ENCODE assay signal across 8 cellular contexts in genomic region chr1:52578066-52578465, GRCh38. TPM values are rescaled to one million over a fixed set of nuclear protein-coding genes. Genes with fewer than 3 reads are reported as not detected.
A peak's percentile ranks its signal among the peaks of the same experiment; 100 is the strongest.
DNase-seq lines count a peak whose midpoint lies in the region; ATAC-seq, FAIRE-seq and TF ChIP-seq lines count a peak whose summit lies in the region.
"Not testable (repeated sequence)": the region's sequence is repeated elsewhere in the genome, so short reads cannot be mapped to it uniquely, and the experiment has no call there.
"Had no signal": no experiment of that assay in that cellular context is flagged by ENCODE, and none has a peak within 500 bp of the region (broad histone marks: within the 10 kb centered on the region; RNA-seq: fewer than 3 reads in every experiment).

No MANE protein-coding gene starts in this region.

- H3K36me3 Mint-ChIP-seq in astrocyte (ENCODE audit: low read depth, unreplicated experiment): not testable (repeated sequence)

- not testable (repeated sequence) for H3K4me1 Mint-ChIP-seq in astrocyte (ENCODE audit: low read depth, unreplicated experiment)

- not testable (repeated sequence) for H3K36me3 ChIP-seq in astrocyte (ENCODE audit: insufficient read depth, low read length); mammary epithelial cell (ENCODE audit: insufficient read depth, low read length); keratinocyte (ENCODE audit: control insufficient read depth in 2 of 2, extremely low read depth in 1 of 2, insufficient read depth in 2 of 2, low read length in 2 of 2)

- not testable (repeated sequence) for H3K27ac ChIP-seq in astrocyte (ENCODE audit: low read depth, low read length); mammary epithelial cell (ENCODE audit: insufficient read depth, low read depth, low read length); keratinocyte (ENCODE audit: control insufficient read depth, insufficient read depth, low read length)

- WGBS in mammary epithelial cell (ENCODE audit: low coverage, missing lambda C conversion rate): 93% methylated on average over 3 of the region's 3 CpGs

- not testable (repeated sequence) for H3K27ac Mint-ChIP-seq in astrocyte (ENCODE audit: unreplicated experiment)

- not testable (repeated sequence) for H3K9me3 ChIP-seq in astrocyte (ENCODE audit: insufficient read depth, low read depth, low read length); mammary epithelial cell (replicated peaks; ENCODE audit: insufficient read depth, low read length); keratinocyte (ENCODE audit: control insufficient read depth, low read depth, low read length)

- dilution Hi-C loops in mammary epithelial cell (cut with HindIII; ENCODE audit: low sequenced_read_pairs); keratinocyte (cut with MboI; ENCODE audit: extremely low pct_ligation_motif_present, low sequenced_read_pairs): not testable (repeated sequence)

- H3K4me2 ChIP-seq in astrocyte (ENCODE audit: low read length); mammary epithelial cell (ENCODE audit: insufficient read depth, low read depth, low read length); keratinocyte (ENCODE audit: control insufficient read depth, extremely low read depth, insufficient read depth, low read depth, low read length): not testable (repeated sequence)

- not testable (repeated sequence) for H3K4me1 ChIP-seq in astrocyte (ENCODE audit: insufficient read depth, low read length)
- peaks cover 16% of the 10 kb centered on the region for H3K4me1 ChIP-seq in mammary epithelial cell (ENCODE audit: insufficient read depth, low read length)
- peaks cover 13% of the 10 kb centered on the region for H3K4me1 ChIP-seq in keratinocyte (ENCODE audit: control insufficient read depth, extremely low read depth, insufficient read depth, low read length)

- CTCF ChIA-PET in mammary epithelial cell (lab: Charles Lee; ENCODE audit: low non-redundant PET): not testable (repeated sequence)

- ATAC-seq in SK-N-SH treated with all-trans-retinoic acid at 6 μM for 48 hours: peak; percentile 33; the same call in 2 of the 3 replicates

- H3K27me3 Mint-ChIP-seq in astrocyte (ENCODE audit: low read depth, unreplicated experiment): not testable (repeated sequence)

- not testable (repeated sequence) for H3K9ac ChIP-seq in astrocyte (ENCODE audit: low read length); mammary epithelial cell (ENCODE audit: insufficient read depth, low read length); keratinocyte (ENCODE audit: control insufficient read depth, extremely low read depth, insufficient read depth, low read length)

- H3K79me2 ChIP-seq in astrocyte (ENCODE audit: insufficient read depth, low read length); mammary epithelial cell (ENCODE audit: insufficient read depth, low read length); keratinocyte (ENCODE audit: control insufficient read depth, insufficient read depth, low read length): not testable (repeated sequence)

- peak; percentile 55 for DNase-seq in HT1080 (ENCODE audit: low read depth)
- peak; percentile 22 for DNase-seq in astrocyte (ENCODE audit: low read depth)
- DNase-seq in mammary epithelial cell: peak; percentile 45
- DNase-seq in epithelial cell of esophagus (ENCODE audit: low read depth): peak; percentile 41
- DNase-seq in keratinocyte (ENCODE audit: low read depth, low spot score): peak; percentile 25

- H3K4me3 Mint-ChIP-seq in astrocyte (ENCODE audit: unreplicated experiment): not testable (repeated sequence)

- TF ChIP-seq CTCF in astrocyte (IDR thresholded peaks at IDR 0.05; ENCODE audit: insufficient read depth, low read depth, low read length); mammary epithelial cell (conservative IDR thresholded peaks at IDR 0.05 in 1 of 2, IDR thresholded peaks at IDR 0.05 in 1 of 2; ENCODE audit: extremely low read depth in 1 of 2, insufficient read depth in 1 of 2, low read depth in 1 of 2, low read length in 2 of 2); epithelial cell of esophagus (IDR thresholded peaks at IDR 0.05; ENCODE audit: insufficient read depth, low read depth, low read length, missing control alignments); keratinocyte (optimal IDR thresholded peaks at IDR 0.05 in 1 of 3, IDR thresholded peaks at IDR 0.05 in 1 of 3, conservative IDR thresholded peaks at IDR 0.05 in 1 of 3; ENCODE audit: extremely low read depth in 1 of 3, insufficient read depth in 2 of 3, low read length in 3 of 3): not testable (repeated sequence)

- H3K27me3 ChIP-seq in astrocyte (ENCODE audit: insufficient read depth, low read length); mammary epithelial cell (ENCODE audit: insufficient read depth, low read length); keratinocyte (ENCODE audit: control insufficient read depth, extremely low read depth, insufficient read depth, low read length): not testable (repeated sequence)

- not testable (repeated sequence) for H3K9me1 ChIP-seq in keratinocyte (ENCODE audit: control insufficient read depth, extremely low read depth, insufficient read depth, low read length)

- FAIRE-seq in astrocyte (lab: Jason Lieb, UNC): not testable (repeated sequence)
- peak; percentile 23 for FAIRE-seq in keratinocyte (lab: Jason Lieb, UNC)

- intact Hi-C loops in mammary epithelial cell (cut with micrococcal nuclease): not testable (repeated sequence)

- H2AFZ ChIP-seq in astrocyte (ENCODE audit: low read depth, low read length); mammary epithelial cell (ENCODE audit: low read depth, low read length); keratinocyte (ENCODE audit: control insufficient read depth, low read length): not testable (repeated sequence)

- H3K4me3 ChIP-seq in astrocyte (ENCODE audit: insufficient read depth, low read depth, low read length); mammary epithelial cell (replicated peaks in 1 of 3; ENCODE audit: insufficient read depth in 1 of 3, low read depth in 2 of 3, low read length in 3 of 3); epithelial cell of esophagus (ENCODE audit: low read length); keratinocyte (ENCODE audit: control insufficient read depth in 2 of 3, extremely low read depth in 1 of 3, insufficient read depth in 2 of 3, low read depth in 1 of 3, low read length in 3 of 3): not testable (repeated sequence)

- H3K9me3 Mint-ChIP-seq in astrocyte (ENCODE audit: unreplicated experiment): not testable (repeated sequence)

- H4K20me1 ChIP-seq in astrocyte (ENCODE audit: insufficient read depth, low read length); mammary epithelial cell (ENCODE audit: insufficient read depth, low read length); keratinocyte (ENCODE audit: control insufficient read depth, extremely low read depth, insufficient read depth, low read length): not testable (repeated sequence)

- not testable (repeated sequence) for BruUV-seq in mammary epithelial cell (replicated peaks; lab: Mats Ljungman, UMichigan)

- in situ Hi-C loops in mammary epithelial cell (cut with MboI; ENCODE audit: low sequenced_read_pairs in 2 of 2): not testable (repeated sequence)

RNA-seq across cellular contexts. Expression of gene GPX7, which starts 24.1 kb away (rescaled TPM):
- total RNA-seq in HT1080 (2014; rRNA removed; shearing (Covaris generic)): not detected in 2 replicates
- not detected in 2 replicates for polyA plus RNA-seq in HT1080 (2015; cell fraction: cytosol; rRNA removed)
- polyA plus RNA-seq in HT1080 (2015; cell fraction: nucleus; rRNA removed): not detected in 2 replicates
- total RNA-seq in astrocyte (4.2 and 5.7 TPM in 2 replicates), mammary epithelial cell (10 to 100 TPM in 1 of 2 donors, 1 to 10 TPM in 1; 1.5 to 23.5 TPM)
- polyA plus RNA-seq in mammary epithelial cell (1.9 TPM), keratinocyte (0.40 to 0.49 TPM (median 0.42 TPM) in 3 replicates)
- polyA minus RNA-seq in mammary epithelial cell (0.78 TPM), keratinocyte (not detected in 3 replicates)
- polyA plus RNA-seq in keratinocyte (2011; ENCODE audit: low read depth): not detected
- 0.24 and 0.40 TPM in 2 replicates for polyA plus RNA-seq in keratinocyte (2011; cell fraction: cytosol; rRNA removed)
- polyA plus RNA-seq in keratinocyte (2011; cell fraction: nucleus; rRNA removed): 0.15 and 0.39 TPM in 2 replicates
- 0.13 and 0.26 TPM in 2 replicates for polyA plus RNA-seq in keratinocyte (2012; ENCODE audit: low replicate concordance)
- not detected for polyA minus RNA-seq in keratinocyte (2011; cell fraction: cytosol; rRNA and poly(A)+ RNA removed)
- polyA minus RNA-seq in keratinocyte (2011; cell fraction: nucleus; rRNA and poly(A)+ RNA removed): not detected in 2 replicates

RNA-seq across cellular contexts. Expression of gene TUT4, which starts 25.2 kb away (rescaled TPM):
- 21.7 and 27.9 TPM in 2 replicates for total RNA-seq in HT1080 (2014; rRNA removed; shearing (Covaris generic))
- polyA plus RNA-seq in HT1080 (2015; cell fraction: cytosol; rRNA removed): 26.6 and 26.9 TPM in 2 replicates
- 97.9 and 129 TPM in 2 replicates for polyA plus RNA-seq in HT1080 (2015; cell fraction: nucleus; rRNA removed)
- total RNA-seq in astrocyte (44.8 and 47.0 TPM in 2 replicates), mammary epithelial cell (10 to 100 TPM; 30.5 to 47.9 TPM)
- polyA plus RNA-seq in mammary epithelial cell (28.3 TPM), keratinocyte (16.5 to 27.5 TPM (median 24.2 TPM) in 3 replicates)
- polyA minus RNA-seq in mammary epithelial cell (90.3 TPM), keratinocyte (11.8 to 30.6 TPM (median 30.2 TPM) in 3 replicates)
- polyA plus RNA-seq in keratinocyte (2011; ENCODE audit: low read depth): 43.5 TPM
- 10.8 and 12.3 TPM in 2 replicates for polyA plus RNA-seq in keratinocyte (2011; cell fraction: cytosol; rRNA removed)
- polyA plus RNA-seq in keratinocyte (2011; cell fraction: nucleus; rRNA removed): 80.4 and 87.5 TPM in 2 replicates
- 13.9 and 28.8 TPM in 2 replicates for polyA plus RNA-seq in keratinocyte (2012; ENCODE audit: low replicate concordance)
- 10.6 TPM for polyA minus RNA-seq in keratinocyte (2011; cell fraction: cytosol; rRNA and poly(A)+ RNA removed)
- 24.7 and 52.6 TPM in 2 replicates for polyA minus RNA-seq in keratinocyte (2011; cell fraction: nucleus; rRNA and poly(A)+ RNA removed)

RNA-seq across cellular contexts. Expression of gene SHISAL2A, which starts 54.9 kb away (rescaled TPM):
- not detected in 2 replicates for total RNA-seq in HT1080 (2014; rRNA removed; shearing (Covaris generic))
- polyA plus RNA-seq in HT1080 (2015; cell fraction: cytosol; rRNA removed): not detected in 2 replicates
- not detected in 2 replicates for polyA plus RNA-seq in HT1080 (2015; cell fraction: nucleus; rRNA removed)
- total RNA-seq in astrocyte: not detected in 2 replicates
- under 1 TPM; under 0.01 to 0.31 TPM for total RNA-seq in mammary epithelial cell
- polyA plus RNA-seq in mammary epithelial cell: not detected
- not detected for polyA minus RNA-seq in mammary epithelial cell
- polyA plus RNA-seq in keratinocyte: 0.04 to 0.17 TPM in 2 of 3 replicates, not detected in the other
- not detected for polyA plus RNA-seq in keratinocyte (2011; ENCODE audit: low read depth)
- not detected in 2 replicates for polyA plus RNA-seq in keratinocyte (2011; cell fraction: cytosol; rRNA removed)
- 0.33 TPM in 1 of 2 replicates, not detected in the other for polyA plus RNA-seq in keratinocyte (2011; cell fraction: nucleus; rRNA removed)
- 0.41 TPM in 1 of 2 replicates, not detected in the other for polyA plus RNA-seq in keratinocyte (2012; ENCODE audit: low replicate concordance)
- polyA minus RNA-seq in keratinocyte: 0.19 TPM in 1 of 3 replicates, not detected in the others
- not detected for polyA minus RNA-seq in keratinocyte (2011; cell fraction: cytosol; rRNA and poly(A)+ RNA removed)
- polyA minus RNA-seq in keratinocyte (2011; cell fraction: nucleus; rRNA and poly(A)+ RNA removed): not detected in 2 replicates
- total RNA-seq: A673 had no signal
- polyA plus RNA-seq: AG04450 had no signal
